12 cellular contexts compared by ENCODE assay signal in genomic region chr6:1378224-1379025, GRCh38. TPM values are rescaled to one million over a fixed set of nuclear protein-coding genes. Genes with fewer than 3 reads are reported as not detected.
DNase-seq lines count a peak whose midpoint lies in the region; ATAC-seq, FAIRE-seq and TF ChIP-seq lines count a peak whose summit lies in the region.
"Had no signal": no experiment of that assay in that cellular context is flagged by ENCODE, and none has a peak within 500 bp of the region (broad histone marks: within the 10 kb centered on the region; RNA-seq: fewer than 3 reads in every experiment).

No MANE protein-coding gene starts in this region.

- peaks cover 64% of the 10 kb centered on the region for H3K27me3 Mint-ChIP-seq in T-helper 17 cell
- peaks cover 73% of the 10 kb centered on the region for H3K27me3 Mint-ChIP-seq in T-helper 2 cell treated with Interferon-gamma antibody and Interleukin-4, amounts not matched to agents 5 μg/mL and 100 μg/mL, for 36 hours (ENCODE audit: low read depth)

- peaks cover 23% of the 10 kb centered on the region for H3K4me1 Mint-ChIP-seq in T-helper 17 cell
- peaks cover 16% of the 10 kb centered on the region for H3K4me1 Mint-ChIP-seq in T-helper 2 cell treated with Interferon-gamma antibody and Interleukin-4, amounts not matched to agents 5 μg/mL and 100 μg/mL, for 36 hours (ENCODE audit: low read depth)

- H3K4me1 ChIP-seq in ES-I3 (ENCODE audit: insufficient read depth, low read length) (0 out of 2 replicates have a peak, but pooled peaks cover 6% of the 10 kb centered on the region), gastroesophageal sphincter (peaks cover 0 to 58% (median 13%) of the 10 kb centered on the region in 3 donors), psoas muscle (peaks cover 24% of the 10 kb centered on the region)

- H3K36me3 ChIP-seq in ES-I3 (ENCODE audit: insufficient read depth, low read length) (no peaks in the 10 kb centered on the region), gastroesophageal sphincter (no peaks in the 10 kb centered on the region), psoas muscle (ENCODE audit: insufficient read depth in 1 of 2, low read depth in 1 of 2) (no peaks in the 10 kb centered on the region)

- TF ChIP-seq POLR2A in gastroesophageal sphincter (IDR thresholded peaks at IDR 0.05) = no peak
- TF ChIP-seq POLR2A in GM12892 (IDR thresholded peaks at IDR 0.05; ENCODE audit: low read depth, low read length) = no peak

- 52% methylated on average over 16 of the region's 85 CpGs; no CpG with 5 or more reads in 1 of the 2 donors for WGBS in gastroesophageal sphincter (ENCODE audit: low coverage in 1 of 2), 2 donors
- 3% methylated on average over 80 to 85 of the region's 85 CpGs for WGBS in psoas muscle, 3 donors

- no peaks in the 10 kb centered on the region for H3K9me3 ChIP-seq in ES-I3 (ENCODE audit: control insufficient read depth, insufficient read depth, low read length)
- H3K9me3 ChIP-seq in T-helper 17 cell (ENCODE audit: control insufficient read depth, low read length, poor library complexity, severe bottlenecking) = no peaks in the 10 kb centered on the region
- H3K9me3 ChIP-seq in gastroesophageal sphincter = no peaks in the 10 kb centered on the region
- H3K9me3 ChIP-seq in psoas muscle = no peaks in the 10 kb centered on the region

- TF ChIP-seq EP300 in gastroesophageal sphincter (IDR thresholded peaks at IDR 0.05) = no peak

- no peak for DNase-seq in T-helper 17 cell
- no peak for DNase-seq in psoas muscle
- DNase-seq in GM12892 (ENCODE audit: insufficient read length) = no peak
- no peak for DNase-seq in T-helper 2 cell treated with Interferon-gamma antibody and Interleukin-4, amounts not matched to agents 5 μg/mL and 100 μg/mL, for 36 hours (ENCODE audit: low spot score)
- no peak for DNase-seq in RWPE1 (ENCODE audit: low spot score)
- DNase-seq: activated CD8-positive, alpha-beta T cell treated with anti-CD3 and anti-CD28 coated beads for 36 hours; hypothalamus; Karpas-422; NCI-H1930 had no signal

- H3K9ac ChIP-seq in ES-I3 (ENCODE audit: low read depth, low read length) = peak overlapping the region; percentile 31; the same call in 1 of the 2 replicates

- H3K27me3 ChIP-seq in gastroesophageal sphincter (peaks cover 81% of the 10 kb centered on the region), psoas muscle (ENCODE audit: insufficient read depth in 3 of 3, low read length in 2 of 3) (peaks cover 13 to 100% (median 31%) of the 10 kb centered on the region in 3 donors)

- H3K4me3 ChIP-seq in gastroesophageal sphincter = peak overlapping the region in 1 of 2 donors; percentile 35
- H3K4me3 ChIP-seq in psoas muscle = peak overlapping the region; percentile 43

- no peak overlapping the region for H3K27ac Mint-ChIP-seq in T-helper 17 cell
- no peak overlapping the region for H3K27ac Mint-ChIP-seq in T-helper 2 cell treated with Interferon-gamma antibody and Interleukin-4, amounts not matched to agents 5 μg/mL and 100 μg/mL, for 36 hours
- H3K27ac Mint-ChIP-seq: activated CD8-positive, alpha-beta T cell treated with anti-CD3 and anti-CD28 coated beads for 36 hours had no signal

- peaks cover 2% of the 10 kb centered on the region for H3K36me3 Mint-ChIP-seq in T-helper 17 cell (ENCODE audit: low read depth)
- H3K36me3 Mint-ChIP-seq in T-helper 2 cell treated with Interferon-gamma antibody and Interleukin-4, amounts not matched to agents 5 μg/mL and 100 μg/mL, for 36 hours (ENCODE audit: low read depth) = no peaks in the 10 kb centered on the region

- TF ChIP-seq CTCF in gastroesophageal sphincter (IDR thresholded peaks at IDR 0.05) (no peak), psoas muscle (IDR thresholded peaks at IDR 0.05) (no peak), RWPE1 (conservative IDR thresholded peaks at IDR 0.05; ENCODE audit: low read depth) (no peak)

- FAIRE-seq in GM12892 (lab: Jason Lieb, UNC) = no peak

- intact Hi-C loops in psoas muscle (cut with DNase I) = no loop called here

- ATAC-seq in T-helper 17 cell (no peak), gastroesophageal sphincter (no peak), psoas muscle (peak in 1 of 4 donors; percentile 18), HG03025 (IDR thresholded peaks at IDR 0.05; ENCODE audit: low FRiP score, unreplicated experiment) (no peak)
- ATAC-seq: activated CD8-positive, alpha-beta T cell treated with anti-CD3 and anti-CD28 coated beads for 36 hours had no signal

- CTCF ChIA-PET in RWPE1 (lab: Yijun Ruan, JAX) = interaction anchor here (0.9 kb wide), 1 partner anchor 799 kb away, joined by 4 read pairs; no protein-coding TSS in a partner anchor

- POLR2A ChIA-PET in RWPE1 (lab: Yijun Ruan, JAX; ENCODE audit: low non-redundant PET) = no interaction called here

- peak overlapping the region; percentile 82 for H3K4me3 Mint-ChIP-seq in T-helper 17 cell
- no peak overlapping the region for H3K4me3 Mint-ChIP-seq in T-helper 2 cell treated with Interferon-gamma antibody and Interleukin-4, amounts not matched to agents 5 μg/mL and 100 μg/mL, for 36 hours
- H3K4me3 Mint-ChIP-seq: activated CD8-positive, alpha-beta T cell treated with anti-CD3 and anti-CD28 coated beads for 36 hours had no signal

- H3K9me3 Mint-ChIP-seq in T-helper 2 cell treated with Interferon-gamma antibody and Interleukin-4, amounts not matched to agents 5 μg/mL and 100 μg/mL, for 36 hours = no peaks in the 10 kb centered on the region
- H3K9me3 Mint-ChIP-seq: activated CD8-positive, alpha-beta T cell treated with anti-CD3 and anti-CD28 coated beads for 36 hours had no signal

- H3K27ac ChIP-seq in gastroesophageal sphincter (peak overlapping the region in 3 of 4 donors; percentile 55 to 97 (median 57)), psoas muscle (no peak overlapping the region), RWPE1 (no peak overlapping the region)

RNA-seq across cellular contexts. Expression of gene FOXF2, which starts 11.0 kb away (rescaled TPM):
- total RNA-seq in T-helper 17 cell (not detected), gastroesophageal sphincter (100 to 1,000 TPM in 2 of 4 donors, 10 to 100 TPM in 2; 41.7 to 154 (median 91.9) TPM), psoas muscle (under 1 TPM; 0.12 to 0.54 (median 0.28) TPM)
- under 1 TPM; 0.07 to 0.42 (median 0.17) TPM for polyA plus RNA-seq in psoas muscle
- polyA plus RNA-seq in GM12892 (2012; ENCODE audit: missing spikeins) = not detected
- total RNA-seq: activated CD8-positive, alpha-beta T cell treated with anti-CD3 and anti-CD28 coated beads for 36 hours had no signal

Comparison
In these comparisons a context has a peak if more than half of its experiments do, and no peak if none do; other contexts are left out.
1. H3K27ac ChIP-seq: peak in gastroesophageal sphincter (3 of 4); none in psoas muscle (single experiment) and RWPE1 (single experiment).
2. RNA of gene FOXF2, which starts 11.0 kb away (total RNA-seq): 41.7 to 154 TPM in gastroesophageal sphincter; 0.12 to 0.54 TPM in psoas muscle and not detected in T-helper 17 cell; every median in the first group is over 10 times any median in the second.